ENCODE assay signal across 21 cellular contexts in genomic region chr17:4189280-4189679, GRCh38. TPM values are rescaled to one million over a fixed set of nuclear protein-coding genes. Genes with fewer than 3 reads are reported as not detected.
A peak's percentile ranks its signal among the peaks of the same experiment; 100 is the strongest.
DNase-seq lines count a peak whose midpoint lies in the region; FAIRE-seq and TF ChIP-seq lines count a peak whose summit lies in the region.
"Had no signal": no experiment of that assay in that cellular context is flagged by ENCODE, and none has a peak within 500 bp of the region (broad histone marks: within the 10 kb centered on the region; RNA-seq: fewer than 3 reads in every experiment).

No MANE protein-coding gene starts in this region.

- BruUV-seq in endothelial cell of umbilical vein (replicated peaks; lab: Mats Ljungman, UMichigan) = no TSS peak

- H2BK120ac ChIP-seq in mesendoderm (ENCODE audit: low read depth, low read length) = no peak overlapping the region

- peak; percentile 90 for FAIRE-seq in endothelial cell of umbilical vein (lab: Jason Lieb, UNC)
- FAIRE-seq: G401.6, GM12891 had no signal

- H3K9me1 ChIP-seq in endothelial cell of umbilical vein (replicated peaks; ENCODE audit: control insufficient read depth, extremely low read depth, insufficient read depth, low read length) = no peaks in the 10 kb centered on the region

- H2AFZ ChIP-seq in endothelial cell of umbilical vein (ENCODE audit: low read depth, low read length) = no peak overlapping the region

- H3K4me3 ChIP-seq in endothelial cell of umbilical vein (replicated peaks in 1 of 3; ENCODE audit: insufficient read depth in 1 of 3, low read depth in 1 of 3, low read length in 3 of 3) = no peak overlapping the region
- H3K4me3 ChIP-seq in tibial artery = no peak overlapping the region
- no peak overlapping the region for H3K4me3 ChIP-seq in mesendoderm (ENCODE audit: low read length)
- H3K4me3 ChIP-seq: cardiac muscle cell, esophagus squamous epithelium, testis had no signal

- H3K27ac ChIP-seq in endothelial cell of umbilical vein (ENCODE audit: insufficient read depth, low read depth, low read length) = peak overlapping the region; percentile 57
- peak overlapping the region; percentile 73 to 84 for H3K27ac ChIP-seq in tibial artery
- H3K27ac ChIP-seq in mesendoderm (ENCODE audit: low read depth, low read length) = no peak overlapping the region
- H3K27ac ChIP-seq: cardiac muscle cell had no signal

- H3K9ac ChIP-seq in endothelial cell of umbilical vein (replicated peaks; ENCODE audit: extremely low read depth, insufficient read depth, low read length) (peak overlapping the region; percentile 43), mesendoderm (ENCODE audit: low read length) (no peak overlapping the region)

- no peak for DNase-seq in activated CD4-positive, alpha-beta T cell treated with anti-CD3 and anti-CD28 coated beads, Interleukin-2, amount 10 ng/mL, durations not matched to agents 24 days and 14 days
- DNase-seq in activated CD4-positive, alpha-beta T cell treated with anti-CD3 and anti-CD28 coated beads, Interleukin-2, amount 50 U/mL, for 1 hour = no peak
- no peak for DNase-seq in activated CD4-positive, alpha-beta memory T cell treated with anti-CD3 and anti-CD28 coated beads, Interleukin-2, amount 10 ng/mL, durations not matched to agents 7 days and 5 days
- DNase-seq in endothelial cell of umbilical vein (ENCODE audit: low read depth, low spot score) (peak; percentile 90), tibial artery (no peak), GM19240 (ENCODE audit: insufficient read length, low spot score) (no peak), mesendoderm (no peak)
- DNase-seq in stimulated activated CD4-positive, alpha-beta T cell treated with anti-CD3 and anti-CD28 coated beads, Interleukin-12 subunit alpha, Interleukin-12 subunit beta, amount 100 ng/mL, for 4 hours = no peak
- DNase-seq: 8988T; activated CD4-positive, alpha-beta T cell treated with anti-CD3 and anti-CD28 coated beads for 48 hours; activated T-cell treated with anti-CD3 and anti-CD28 coated beads, Interleukin-2, amount 50 U/mL, for 4 hours; esophagus squamous epithelium; H7; NCI-H1417 treated with DMSO at 0.1 percent for 48 hours; NCI-H2171; NCI-H526; testis had no signal

- H3K4me1 Mint-ChIP-seq in activated CD4-positive, alpha-beta T cell treated with anti-CD3 and anti-CD28 coated beads, Interleukin-2, amount 10 ng/mL, durations not matched to agents 24 days and 14 days = peaks cover 4% of the 10 kb centered on the region
- peaks cover 11% of the 10 kb centered on the region for H3K4me1 Mint-ChIP-seq in activated CD4-positive, alpha-beta memory T cell treated with anti-CD3 and anti-CD28 coated beads, Interleukin-2, amount 10 ng/mL, durations not matched to agents 7 days and 5 days
- H3K4me1 Mint-ChIP-seq: B cell had no signal

- H3K27ac Mint-ChIP-seq in activated CD4-positive, alpha-beta T cell treated with anti-CD3 and anti-CD28 coated beads, Interleukin-2, amount 10 ng/mL, durations not matched to agents 24 days and 14 days = peak overlapping the region; percentile 37
- peak overlapping the region; percentile 55 for H3K27ac Mint-ChIP-seq in activated CD4-positive, alpha-beta memory T cell treated with anti-CD3 and anti-CD28 coated beads, Interleukin-2, amount 10 ng/mL, durations not matched to agents 7 days and 5 days
- H3K27ac Mint-ChIP-seq: B cell had no signal

- H4K20me1 ChIP-seq in endothelial cell of umbilical vein (replicated peaks; ENCODE audit: control insufficient read depth, extremely low read depth, insufficient read depth, low read length) = no peaks in the 10 kb centered on the region

- no peaks in the 10 kb centered on the region for H3K9me3 Mint-ChIP-seq in activated CD4-positive, alpha-beta T cell treated with anti-CD3 and anti-CD28 coated beads, Interleukin-2, amount 10 ng/mL, durations not matched to agents 24 days and 14 days
- no peaks in the 10 kb centered on the region for H3K9me3 Mint-ChIP-seq in activated CD4-positive, alpha-beta memory T cell treated with anti-CD3 and anti-CD28 coated beads, Interleukin-2, amount 10 ng/mL, durations not matched to agents 7 days and 5 days
- H3K9me3 Mint-ChIP-seq: activated T-cell treated with anti-CD3 and anti-CD28 coated beads, Interleukin-2, amount 50 U/mL, for 4 hours had no signal

- peaks cover 41% of the 10 kb centered on the region for H3K36me3 Mint-ChIP-seq in activated CD4-positive, alpha-beta T cell treated with anti-CD3 and anti-CD28 coated beads, Interleukin-2, amount 10 ng/mL, durations not matched to agents 24 days and 14 days (ENCODE audit: low read depth)
- H3K36me3 Mint-ChIP-seq in activated CD4-positive, alpha-beta memory T cell treated with anti-CD3 and anti-CD28 coated beads, Interleukin-2, amount 10 ng/mL, durations not matched to agents 7 days and 5 days (ENCODE audit: low read depth) = peaks cover 48% of the 10 kb centered on the region

- H3K9me3 ChIP-seq in endothelial cell of umbilical vein (replicated peaks; ENCODE audit: control insufficient read depth, insufficient read depth, low read length) (no peaks in the 10 kb centered on the region), tibial artery (no peaks in the 10 kb centered on the region)
- H3K9me3 ChIP-seq: esophagus squamous epithelium, testis had no signal

- TF ChIP-seq POLR2A in endothelial cell of umbilical vein (IDR thresholded peaks at IDR 0.05; ENCODE audit: low read depth, low read length) = no peak

- H3K4me3 Mint-ChIP-seq in activated CD4-positive, alpha-beta T cell treated with anti-CD3 and anti-CD28 coated beads, Interleukin-2, amount 10 ng/mL, durations not matched to agents 24 days and 14 days = no peak overlapping the region
- H3K4me3 Mint-ChIP-seq in activated CD4-positive, alpha-beta memory T cell treated with anti-CD3 and anti-CD28 coated beads, Interleukin-2, amount 10 ng/mL, durations not matched to agents 7 days and 5 days = no peak overlapping the region
- H3K4me3 Mint-ChIP-seq: activated T-cell treated with anti-CD3 and anti-CD28 coated beads, Interleukin-2, amount 50 U/mL, for 4 hours; B cell had no signal

- intact Hi-C loops in activated CD4-positive, alpha-beta T cell treated with anti-CD3 and anti-CD28 coated beads, Interleukin-2, amount 10 ng/mL, durations not matched to agents 24 days and 14 days (cut with micrococcal nuclease) = no loop called here
- intact Hi-C loops in endothelial cell of umbilical vein (cut with micrococcal nuclease) (no loop called here), tibial artery (cut with DNase I; ENCODE audit: low total_unique reads) (no loop called here)

- no peak overlapping the region for H3K18ac ChIP-seq in mesendoderm (ENCODE audit: low read length)

- H3K27me3 ChIP-seq in endothelial cell of umbilical vein (ENCODE audit: control insufficient read depth in 2 of 2, insufficient read depth in 2 of 2, low read length in 2 of 2) (no peaks in the 10 kb centered on the region), tibial artery (no peaks in the 10 kb centered on the region), mesendoderm (ENCODE audit: insufficient read depth, low read length, poor library complexity) (no peaks in the 10 kb centered on the region)
- H3K27me3 ChIP-seq: cardiac muscle cell, esophagus squamous epithelium, testis had no signal

- H4K8ac ChIP-seq in mesendoderm (ENCODE audit: low read depth, low read length) = no peak overlapping the region

- no peaks in the 10 kb centered on the region for H3K79me1 ChIP-seq in mesendoderm (ENCODE audit: low read length)

- no peak overlapping the region for H3K56ac ChIP-seq in mesendoderm (ENCODE audit: low read length)

- H4K5ac ChIP-seq in mesendoderm (ENCODE audit: low read length) = no peak overlapping the region

- H3K4me2 ChIP-seq in endothelial cell of umbilical vein (ENCODE audit: insufficient read depth, low read length) (no peak overlapping the region), mesendoderm (ENCODE audit: low read length) (no peak overlapping the region)

- POLR2A ChIA-PET in activated CD4-positive, alpha-beta memory T cell treated with anti-CD3 and anti-CD28 coated beads, Interleukin-2, amount 10 ng/mL, durations not matched to agents 7 days and 5 days (lab: Charles Lee) = no interaction called here
- POLR2A ChIA-PET in endothelial cell of umbilical vein (lab: Charles Lee) = no interaction called here

- no peak for TF ChIP-seq CTCF in endothelial cell of umbilical vein (IDR thresholded peaks at IDR 0.05; ENCODE audit: extremely low read depth in 1 of 2, insufficient read depth in 1 of 2, low read depth in 1 of 2, low read length in 2 of 2)
- no peak for TF ChIP-seq CTCF in tibial artery (IDR thresholded peaks at IDR 0.05)

- whole genome bisulfite sequencing in mesendoderm (ENCODE audit: extremely low coverage, insufficient coverage, low lambda C conversion rate) = no CpG with 5 or more reads among the region's 10 CpGs

- H3K36me3 ChIP-seq in endothelial cell of umbilical vein (ENCODE audit: control insufficient read depth in 2 of 2, extremely low read depth in 1 of 2, insufficient read depth in 2 of 2, low read length in 2 of 2) (peaks cover 7 to 16% of the 10 kb centered on the region in 2 experiments), tibial artery (peaks cover 23 to 67% (median 43%) of the 10 kb centered on the region in 3 donors), mesendoderm (ENCODE audit: control insufficient read depth, insufficient read depth, low read length) (peaks cover 5% of the 10 kb centered on the region)

- CTCF ChIA-PET in activated CD4-positive, alpha-beta memory T cell treated with anti-CD3 and anti-CD28 coated beads, Interleukin-2, amount 10 ng/mL, durations not matched to agents 7 days and 5 days (lab: Charles Lee) = no interaction called here
- CTCF ChIA-PET in endothelial cell of umbilical vein (lab: Charles Lee) = interaction anchor here (1.0 to 4.8 kb wide), 3 partner anchors 11 to 26 kb away, joined by 3 to 42 read pairs (median 4); no protein-coding TSS in a partner anchor

- no peak overlapping the region for H3K4ac ChIP-seq in mesendoderm (ENCODE audit: low read depth, low read length)

- no peak overlapping the region for H2BK5ac ChIP-seq in mesendoderm (ENCODE audit: low read length)

- H3K79me2 ChIP-seq in endothelial cell of umbilical vein (ENCODE audit: control insufficient read depth, insufficient read depth, low read length) (no peaks in the 10 kb centered on the region), mesendoderm (ENCODE audit: control insufficient read depth, insufficient read depth, low read length) (no peaks in the 10 kb centered on the region)

- no peak overlapping the region for H2AK5ac ChIP-seq in mesendoderm (ENCODE audit: low read length)

- no peaks in the 10 kb centered on the region for H3K27me3 Mint-ChIP-seq in activated CD4-positive, alpha-beta T cell treated with anti-CD3 and anti-CD28 coated beads, Interleukin-2, amount 10 ng/mL, durations not matched to agents 24 days and 14 days
- H3K27me3 Mint-ChIP-seq in activated CD4-positive, alpha-beta memory T cell treated with anti-CD3 and anti-CD28 coated beads, Interleukin-2, amount 10 ng/mL, durations not matched to agents 7 days and 5 days = no peaks in the 10 kb centered on the region
- H3K27me3 Mint-ChIP-seq: B cell had no signal

- no peak overlapping the region for H2BK15ac ChIP-seq in mesendoderm (replicated peaks; ENCODE audit: low read depth)

- H3K23ac ChIP-seq in mesendoderm (ENCODE audit: low read length) = no peak overlapping the region

- dilution Hi-C loops in endothelial cell of umbilical vein (cut with MboI; ENCODE audit: extremely low pct_ligation_motif_present, low sequenced_read_pairs) = no loop called here

- H3K4me1 ChIP-seq in endothelial cell of umbilical vein (ENCODE audit: control insufficient read depth, extremely low read depth, insufficient read depth, low read length) (peaks cover 13% of the 10 kb centered on the region), tibial artery (peaks cover 0 to 17% (median 5%) of the 10 kb centered on the region in 4 donors), mesendoderm (ENCODE audit: control insufficient read depth, low read depth, low read length) (peaks cover 5% of the 10 kb centered on the region)
- H3K4me1 ChIP-seq: testis had no signal

RNA-seq across cellular contexts. Expression of gene CYB5D2, which starts 46.3 kb away (rescaled TPM):
- 7.1 and 7.7 TPM in 2 replicates for total RNA-seq in activated CD4-positive, alpha-beta T cell treated with anti-CD3 and anti-CD28 coated beads, Interleukin-2, amount 10 ng/mL, durations not matched to agents 24 days and 14 days
- total RNA-seq in activated CD4-positive, alpha-beta memory T cell treated with anti-CD3 and anti-CD28 coated beads, Interleukin-2, amount 10 ng/mL, durations not matched to agents 7 days and 5 days = 1 to 10 TPM; 7.9 to 8.6 TPM
- 12.6 and 13.3 TPM in 2 replicates for total RNA-seq in endothelial cell of umbilical vein
- 28.4 and 30.2 TPM in 2 replicates for polyA plus RNA-seq in endothelial cell of umbilical vein
- 19.5 and 26.0 TPM in 2 replicates for polyA plus RNA-seq in endothelial cell of umbilical vein (2011; cell fraction: cytosol; rRNA removed)
- polyA plus RNA-seq in endothelial cell of umbilical vein (2011; cell fraction: nucleus; rRNA removed) = 12.9 and 13.6 TPM in 2 replicates
- 15.4 and 21.3 TPM in 2 replicates for polyA plus RNA-seq in endothelial cell of umbilical vein (2012)
- 16.7 and 29.4 TPM in 2 replicates for polyA minus RNA-seq in endothelial cell of umbilical vein
- polyA minus RNA-seq in endothelial cell of umbilical vein (2011; cell fraction: cytosol; rRNA and poly(A)+ RNA removed) = 15.8 TPM
- 3.1 and 5.9 TPM in 2 replicates for polyA minus RNA-seq in endothelial cell of umbilical vein (2011; cell fraction: nucleus; rRNA and poly(A)+ RNA removed)
- polyA plus RNA-seq in mesendoderm (2013, experiment 1 of 2) = 2.6 TPM
- polyA plus RNA-seq in mesendoderm (2013, experiment 2 of 2) = 2.5 TPM

RNA-seq across cellular contexts. Expression of gene ZZEF1, which starts 46.5 kb away (rescaled TPM):
- total RNA-seq in activated CD4-positive, alpha-beta T cell treated with anti-CD3 and anti-CD28 coated beads, Interleukin-2, amount 10 ng/mL, durations not matched to agents 24 days and 14 days = 40.8 and 42.8 TPM in 2 replicates
- 10 to 100 TPM; 52.1 to 54.9 TPM for total RNA-seq in activated CD4-positive, alpha-beta memory T cell treated with anti-CD3 and anti-CD28 coated beads, Interleukin-2, amount 10 ng/mL, durations not matched to agents 7 days and 5 days
- 42.5 and 52.1 TPM in 2 replicates for total RNA-seq in endothelial cell of umbilical vein
- polyA plus RNA-seq in endothelial cell of umbilical vein = 15.7 and 20.7 TPM in 2 replicates
- polyA plus RNA-seq in endothelial cell of umbilical vein (2011; cell fraction: cytosol; rRNA removed) = 13.4 and 14.6 TPM in 2 replicates
- 78.3 and 81.2 TPM in 2 replicates for polyA plus RNA-seq in endothelial cell of umbilical vein (2011; cell fraction: nucleus; rRNA removed)
- 28.0 and 29.1 TPM in 2 replicates for polyA plus RNA-seq in endothelial cell of umbilical vein (2012)
- polyA minus RNA-seq in endothelial cell of umbilical vein = 106 and 121 TPM in 2 replicates
- 19.0 TPM for polyA minus RNA-seq in endothelial cell of umbilical vein (2011; cell fraction: cytosol; rRNA and poly(A)+ RNA removed)
- 130 and 169 TPM in 2 replicates for polyA minus RNA-seq in endothelial cell of umbilical vein (2011; cell fraction: nucleus; rRNA and poly(A)+ RNA removed)
- polyA plus RNA-seq in mesendoderm (2013, experiment 1 of 2) = 5.6 TPM
- polyA plus RNA-seq in mesendoderm (2013, experiment 2 of 2) = 5.8 TPM
